In the genomic region with DNA sequence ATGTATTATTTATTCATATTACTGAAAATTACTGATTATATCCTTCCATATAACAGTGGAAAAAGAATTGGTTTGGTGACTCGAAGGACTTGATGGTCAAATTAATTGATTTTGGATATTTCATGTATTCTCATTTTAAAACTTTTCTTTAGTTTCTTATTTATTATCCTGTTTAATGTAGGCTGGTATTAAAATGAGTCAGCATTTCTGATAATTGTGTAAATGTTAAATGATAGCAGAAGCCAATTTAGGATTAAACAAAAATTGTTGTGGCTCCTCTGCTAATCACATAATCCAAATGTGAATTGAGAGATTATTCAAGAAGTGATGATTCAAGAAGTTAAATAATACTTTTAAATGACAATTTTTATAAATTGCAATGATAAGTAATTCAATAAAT, we compare ENCODE assay signal across 24 cellular contexts. TPM values are rescaled to one million over a fixed set of nuclear protein-coding genes. Genes with fewer than 3 reads are reported as not detected.
A peak's percentile ranks its signal among the peaks of the same experiment; 100 is the strongest.
DNase-seq lines count a peak whose midpoint lies in the region; ATAC-seq and TF ChIP-seq lines count a peak whose summit lies in the region.
"Had no signal": no experiment of that assay in that cellular context is flagged by ENCODE, and none has a peak within 500 bp of the region (broad histone marks: within the 10 kb centered on the region; RNA-seq: fewer than 3 reads in every experiment).

No MANE protein-coding gene starts in this region.

- H3K4me1 Mint-ChIP-seq in naive thymus-derived CD4-positive, alpha-beta T cell: peaks cover 0 to 2% (median 0%) of the 10 kb centered on the region in 7 donors
- no peaks in the 10 kb centered on the region for H3K4me1 Mint-ChIP-seq in activated naive CD8-positive, alpha-beta T cell treated with anti-CD3 and anti-CD28 coated beads, Interleukin-2, amount 50 U/mL, for 24 hours
- no peaks in the 10 kb centered on the region for H3K4me1 Mint-ChIP-seq in activated CD4-positive, alpha-beta T cell treated with anti-CD3 and anti-CD28 coated beads, Interleukin-2, amount 10 ng/mL, durations not matched to agents 24 days and 14 days

- H3K9me2 ChIP-seq in HCT116 (ENCODE audit: insufficient read depth): no peaks in the 10 kb centered on the region

- H3K9me3 Mint-ChIP-seq in naive thymus-derived CD4-positive, alpha-beta T cell: no peaks in the 10 kb centered on the region
- H3K9me3 Mint-ChIP-seq in activated naive CD8-positive, alpha-beta T cell treated with anti-CD3 and anti-CD28 coated beads, Interleukin-2, amount 50 U/mL, for 24 hours: no peaks in the 10 kb centered on the region
- H3K9me3 Mint-ChIP-seq in activated CD4-positive, alpha-beta T cell treated with anti-CD3 and anti-CD28 coated beads, Interleukin-2, amount 10 ng/mL, durations not matched to agents 24 days and 14 days: no peaks in the 10 kb centered on the region

- intact Hi-C loops in HCT116 (cut with micrococcal nuclease) (no loop called here), gastrocnemius medialis (cut with DNase I; ENCODE audit: low total_unique reads) (no loop called here)
- intact Hi-C loops in naive thymus-derived CD4-positive, alpha-beta T cell (cut with micrococcal nuclease): no loop called here
- intact Hi-C loops in activated CD4-positive, alpha-beta T cell treated with anti-CD3 and anti-CD28 coated beads, Interleukin-2, amount 10 ng/mL, durations not matched to agents 24 days and 14 days (cut with micrococcal nuclease): no loop called here

- POLR2A ChIA-PET in HCT116 (lab: Charles Lee): no interaction called here
- POLR2A ChIA-PET in naive thymus-derived CD4-positive, alpha-beta T cell (lab: Charles Lee): no interaction called here

- TF ChIP-seq RAD21 in HCT116 (IDR thresholded peaks at IDR 0.05; ENCODE audit: low read depth): no peak

- H4K20me1 ChIP-seq in HCT116 (ENCODE audit: insufficient read depth): no peaks in the 10 kb centered on the region

- TF ChIP-seq CTCF in HCT116 (IDR thresholded peaks at IDR 0.05 in 2 of 3, conservative IDR thresholded peaks at IDR 0.05 in 1 of 3; ENCODE audit: borderline replicate concordance in 1 of 3, insufficient read depth in 1 of 3, low read depth in 2 of 3, low read length in 2 of 3): no peak
- no peak for TF ChIP-seq CTCF in foreskin keratinocyte (conservative IDR thresholded peaks at IDR 0.05)
- TF ChIP-seq CTCF in gastrocnemius medialis (IDR thresholded peaks at IDR 0.05 in 4 of 5, conservative IDR thresholded peaks at IDR 0.05 in 1 of 5): no peak

- CTCF ChIA-PET in HCT116 (lab: Charles Lee): no interaction called here
- CTCF ChIA-PET in naive thymus-derived CD4-positive, alpha-beta T cell (lab: Charles Lee): no interaction called here

- H3K36me3 ChIP-seq in HCT116 (ENCODE audit: control insufficient read depth in 1 of 2, insufficient read depth in 2 of 2, low read length in 2 of 2) (no peaks in the 10 kb centered on the region), SK-N-MC (ENCODE audit: insufficient read depth, low read length) (no peaks in the 10 kb centered on the region), gastrocnemius medialis (peaks cover 0 to 5% of the 10 kb centered on the region in 2 donors)
- H3K36me3 ChIP-seq in naive thymus-derived CD4-positive, alpha-beta T cell (ENCODE audit: control insufficient read depth in 2 of 3, insufficient read depth in 3 of 3, low read length in 3 of 3): no peaks in the 10 kb centered on the region
- H3K36me3 ChIP-seq: Peyer's patch had no signal

- no peak overlapping the region for H3K9ac ChIP-seq in HCT116 (ENCODE audit: low read length)
- no peak overlapping the region for H3K9ac ChIP-seq in SK-N-MC (ENCODE audit: insufficient read length)
- H3K9ac ChIP-seq: BLaER1 treated with 17β-estradiol and CSF1 and Interleukin-3, amounts not matched to agents 10 nM and 100 nM; KMS-11 had no signal

- no peak overlapping the region for H3K4me3 ChIP-seq in HCT116 (replicated peaks in 1 of 2; ENCODE audit: low read depth in 1 of 2, low read length in 2 of 2)
- no peak overlapping the region for H3K4me3 ChIP-seq in SK-N-MC
- H3K4me3 ChIP-seq in gastrocnemius medialis: no peak overlapping the region
- no peak overlapping the region for H3K4me3 ChIP-seq in naive thymus-derived CD4-positive, alpha-beta T cell (ENCODE audit: low read length)
- H3K4me3 ChIP-seq: BLaER1 treated with 17β-estradiol and CSF1 and Interleukin-3, amounts not matched to agents 10 nM and 100 nM; GM12878; Peyer's patch; SJSA1 had no signal

- no peak overlapping the region for H3K27ac Mint-ChIP-seq in naive thymus-derived CD4-positive, alpha-beta T cell
- H3K27ac Mint-ChIP-seq in activated naive CD8-positive, alpha-beta T cell treated with anti-CD3 and anti-CD28 coated beads, Interleukin-2, amount 50 U/mL, for 24 hours: no peak overlapping the region
- H3K27ac Mint-ChIP-seq in activated CD4-positive, alpha-beta T cell treated with anti-CD3 and anti-CD28 coated beads, Interleukin-2, amount 10 ng/mL, durations not matched to agents 24 days and 14 days: no peak overlapping the region
- H3K27ac Mint-ChIP-seq: CD4-positive, alpha-beta memory T cell had no signal

- RAD21 ChIA-PET in HCT116 (lab: Charles Lee; ENCODE audit: low non-redundant PET in 1 of 2, low total read pairs in 2 of 2, uncharacterized antibody in 2 of 2, unreplicated experiment in 2 of 2): no interaction called here

- DNase-seq in HCT116 (ENCODE audit: low read depth, low spot score) (no peak), SK-N-MC (ENCODE audit: low read depth, low spot score) (no peak), foreskin keratinocyte (no peak), gastrocnemius medialis (no peak)
- no peak for DNase-seq in naive thymus-derived CD4-positive, alpha-beta T cell
- no peak for DNase-seq in activated naive CD8-positive, alpha-beta T cell treated with anti-CD3 and anti-CD28 coated beads, Interleukin-2, amount 50 U/mL, for 24 hours
- no peak for DNase-seq in activated CD4-positive, alpha-beta T cell treated with anti-CD3 and anti-CD28 coated beads, Interleukin-2, amount 10 ng/mL, durations not matched to agents 24 days and 14 days
- DNase-seq: Caco-2; CD4-positive, alpha-beta memory T cell; DMS 273 treated with DMSO at 0.1 percent for 48 hours; DND-41; NCI-H1105; NCI-H146; NCI-H2029; NCI-H226; NCI-H524; NCI-H774; Peyer's patch had no signal

- H3K79me2 ChIP-seq in HCT116 (ENCODE audit: insufficient read depth, low read length): peaks cover 74% of the 10 kb centered on the region

- no TSS peak for BruUV-seq in HCT116 (replicated peaks; lab: Mats Ljungman, UMichigan)

- H3K4me2 ChIP-seq in HCT116 (ENCODE audit: low read length): peak overlapping the region; percentile 43; the same call in 1 of the 2 replicates
- H3K4me2 ChIP-seq: BLaER1 treated with 17β-estradiol and CSF1 and Interleukin-3, amounts not matched to agents 10 nM and 100 nM; KMS-11 had no signal

- H3K4me3 Mint-ChIP-seq in naive thymus-derived CD4-positive, alpha-beta T cell: no peak overlapping the region
- H3K4me3 Mint-ChIP-seq in activated naive CD8-positive, alpha-beta T cell treated with anti-CD3 and anti-CD28 coated beads, Interleukin-2, amount 50 U/mL, for 24 hours: no peak overlapping the region
- H3K4me3 Mint-ChIP-seq in activated CD4-positive, alpha-beta T cell treated with anti-CD3 and anti-CD28 coated beads, Interleukin-2, amount 10 ng/mL, durations not matched to agents 24 days and 14 days: no peak overlapping the region
- H3K4me3 Mint-ChIP-seq: CD4-positive, alpha-beta memory T cell had no signal

- no peaks in the 10 kb centered on the region for H3K9me3 ChIP-seq in HCT116 (ENCODE audit: control insufficient read depth in 1 of 2, insufficient read depth in 1 of 2, low read depth in 1 of 2, low read length in 2 of 2)
- no peaks in the 10 kb centered on the region for H3K9me3 ChIP-seq in SK-N-MC (ENCODE audit: low read depth, low read length)
- no peaks in the 10 kb centered on the region for H3K9me3 ChIP-seq in gastrocnemius medialis
- no peaks in the 10 kb centered on the region for H3K9me3 ChIP-seq in naive thymus-derived CD4-positive, alpha-beta T cell (ENCODE audit: control insufficient read depth in 2 of 3, low read length in 3 of 3)
- H3K9me3 ChIP-seq: BLaER1 treated with 17β-estradiol and CSF1 and Interleukin-3, amounts not matched to agents 10 nM and 100 nM; Caco-2; Peyer's patch; SJSA1 had no signal

- H3K27ac ChIP-seq in HCT116 (ENCODE audit: low read depth, low read length) (peak overlapping the region; percentile 58; the same call in 1 of the 2 replicates), SK-N-MC (peak overlapping the region; percentile 4; the same call in 1 of the 2 replicates), foreskin keratinocyte (peak overlapping the region; percentile 51), gastrocnemius medialis (peak overlapping the region; percentile 86 to 99 (median 96))
- H3K27ac ChIP-seq in naive thymus-derived CD4-positive, alpha-beta T cell (ENCODE audit: low read depth, low read length): no peak overlapping the region
- H3K27ac ChIP-seq: BLaER1 treated with 17β-estradiol and CSF1 and Interleukin-3, amounts not matched to agents 10 nM and 100 nM; HL-60; KMS-11; Peyer's patch had no signal

- in situ Hi-C loops in gastrocnemius medialis (cut with MboI; ENCODE audit: low sequenced_read_pairs in 4 of 4): no loop called here

- no peaks in the 10 kb centered on the region for H3K27me3 Mint-ChIP-seq in naive thymus-derived CD4-positive, alpha-beta T cell
- H3K27me3 Mint-ChIP-seq in activated naive CD8-positive, alpha-beta T cell treated with anti-CD3 and anti-CD28 coated beads, Interleukin-2, amount 50 U/mL, for 24 hours: no peaks in the 10 kb centered on the region
- no peaks in the 10 kb centered on the region for H3K27me3 Mint-ChIP-seq in activated CD4-positive, alpha-beta T cell treated with anti-CD3 and anti-CD28 coated beads, Interleukin-2, amount 10 ng/mL, durations not matched to agents 24 days and 14 days
- H3K27me3 Mint-ChIP-seq: CD4-positive, alpha-beta memory T cell had no signal

- ATAC-seq in HCT116: no peak
- ATAC-seq in foreskin keratinocyte: no peak
- no peak for ATAC-seq in gastrocnemius medialis
- ATAC-seq in naive thymus-derived CD4-positive, alpha-beta T cell: no peak
- ATAC-seq in activated naive CD8-positive, alpha-beta T cell treated with anti-CD3 and anti-CD28 coated beads, Interleukin-2, amount 50 U/mL, for 24 hours: no peak
- ATAC-seq: GM12878, Right ventricle myocardium inferior had no signal

- peaks cover 0 to 19% (median 3%) of the 10 kb centered on the region in 5 donors for H3K36me3 Mint-ChIP-seq in naive thymus-derived CD4-positive, alpha-beta T cell
- H3K36me3 Mint-ChIP-seq in activated naive CD8-positive, alpha-beta T cell treated with anti-CD3 and anti-CD28 coated beads, Interleukin-2, amount 50 U/mL, for 24 hours (ENCODE audit: low read depth): peaks cover 4% of the 10 kb centered on the region
- H3K36me3 Mint-ChIP-seq in activated CD4-positive, alpha-beta T cell treated with anti-CD3 and anti-CD28 coated beads, Interleukin-2, amount 10 ng/mL, durations not matched to agents 24 days and 14 days (ENCODE audit: low read depth): no peaks in the 10 kb centered on the region

- H3K4me1 ChIP-seq in HCT116 (ENCODE audit: control insufficient read depth in 1 of 2, insufficient read depth in 2 of 2, low read length in 2 of 2) (peaks cover 45 to 58% of the 10 kb centered on the region in 2 experiments), foreskin keratinocyte (peaks cover 58% of the 10 kb centered on the region), gastrocnemius medialis (peaks cover 60 to 74% of the 10 kb centered on the region in 2 donors)
- H3K4me1 ChIP-seq in naive thymus-derived CD4-positive, alpha-beta T cell (ENCODE audit: control insufficient read depth in 2 of 2, insufficient read depth in 2 of 2, low read length in 2 of 2): no peaks in the 10 kb centered on the region
- H3K4me1 ChIP-seq: Peyer's patch had no signal

- H3K27me3 ChIP-seq in HCT116 (ENCODE audit: insufficient read depth, low read length): no peaks in the 10 kb centered on the region
- no peaks in the 10 kb centered on the region for H3K27me3 ChIP-seq in foreskin keratinocyte
- H3K27me3 ChIP-seq in gastrocnemius medialis: no peaks in the 10 kb centered on the region
- no peaks in the 10 kb centered on the region for H3K27me3 ChIP-seq in naive thymus-derived CD4-positive, alpha-beta T cell (ENCODE audit: control insufficient read depth in 2 of 2, insufficient read depth in 2 of 2, low read length in 2 of 2)
- H3K27me3 ChIP-seq: BLaER1 treated with 17β-estradiol and CSF1 and Interleukin-3, amounts not matched to agents 10 nM and 100 nM; Peyer's patch; SJSA1 had no signal

- no peak overlapping the region for H2AFZ ChIP-seq in HCT116 (ENCODE audit: low read depth, low read length, poor library complexity, severe bottlenecking)

- TF ChIP-seq POLR2A in HCT116 (IDR thresholded peaks at IDR 0.05; ENCODE audit: borderline replicate concordance, extremely low read depth, insufficient read depth, insufficient read length) (no peak), gastrocnemius medialis (IDR thresholded peaks at IDR 0.05) (no peak)

RNA-seq across cellular contexts. Expression of gene PDLIM5, which starts 38.7 kb away (rescaled TPM):
- 130 TPM for total RNA-seq in HCT116 (2021; ENCODE audit: unreplicated experiment)
- polyA plus RNA-seq in HCT116 (2012): 43.9 and 49.0 TPM in 2 replicates
- total RNA-seq in foreskin keratinocyte: 119 and 137 TPM in 2 replicates
- 24.2 and 26.2 TPM in 2 replicates for polyA plus RNA-seq in foreskin keratinocyte
- total RNA-seq in gastrocnemius medialis: 100 to 1,000 TPM; 473 to 833 (median 673) TPM
- 10 to 100 TPM; 14.4 to 61.7 (median 31.4) TPM for total RNA-seq in naive thymus-derived CD4-positive, alpha-beta T cell
- 10 to 100 TPM; 38.1 to 42.0 TPM for polyA plus RNA-seq in naive thymus-derived CD4-positive, alpha-beta T cell
- 16.5 and 17.8 TPM in 2 replicates for total RNA-seq in activated CD4-positive, alpha-beta T cell treated with anti-CD3 and anti-CD28 coated beads, Interleukin-2, amount 10 ng/mL, durations not matched to agents 24 days and 14 days
